Comparison of ENCODE assay signal across 7 cellular contexts in genomic region chr21:34455628-34456027, GRCh38. TPM values are rescaled to one million over a fixed set of nuclear protein-coding genes. Genes with fewer than 3 reads are reported as not detected.
"Had no signal": no experiment of that assay in that cellular context is flagged by ENCODE, and none has a peak within 500 bp of the region (broad histone marks: within the 10 kb centered on the region; RNA-seq: fewer than 3 reads in every experiment).

No MANE protein-coding gene starts in this region.

RNA-seq across cellular contexts. Expression of gene SMIM34, which starts 31.9 kb away (rescaled TPM):
- total RNA-seq: GM23248, H4, H7, HepG2, HFFc6, HT1080 had no signal
- polyA plus RNA-seq: GM23248, HepG2, IgD-negative memory B cell had no signal

RNA-seq across cellular contexts. Expression of gene KCNE1, which starts 56.4 kb away (rescaled TPM):
- total RNA-seq: H4, HT1080 had no signal
- polyA plus RNA-seq: GM23248, HepG2, IgD-negative memory B cell had no signal
